1 cellular context compared by ENCODE assay signal in genomic region chr9:136944094-136944518, GRCh38.
TF ChIP-seq lines count a peak whose summit lies in the region.

No MANE protein-coding gene starts in this region.

TF ChIP-seq in HepG2, 621 proteins besides CTCF, POLR2A, EP300 and RAD21 (continues in another document):
- TF ChIP-seq ZNF589 (CRISPR knock-in tag; conservative IDR thresholded peaks at IDR 0.05): no peak
- TF ChIP-seq RARA (CRISPR knock-in tag; IDR thresholded peaks at IDR 0.05): no peak
- TF ChIP-seq ZNF431 (CRISPR knock-in tag; IDR thresholded peaks at IDR 0.05; ENCODE audit: borderline replicate concordance, low read depth): 0 out of 2 replicates have a peak, but pooled peaks have one; percentile 6
- no peak for TF ChIP-seq HMG20A (CRISPR knock-in tag; IDR thresholded peaks at IDR 0.05; ENCODE audit: borderline replicate concordance)
- 0 out of 2 replicates have a peak, but pooled peaks have one; percentile 27 for TF ChIP-seq ZNF256 (CRISPR knock-in tag; conservative IDR thresholded peaks at IDR 0.05)
- peak; percentile 47; the same call in 1 of the 2 replicates for TF ChIP-seq ZNF34 (CRISPR knock-in tag; IDR thresholded peaks at IDR 0.05; ENCODE audit: borderline replicate concordance)
- no peak for TF ChIP-seq ZNF576 (CRISPR knock-in tag; IDR thresholded peaks at IDR 0.05)
- TF ChIP-seq RFX5 (IDR thresholded peaks at IDR 0.05; ENCODE audit: low read depth, low read length): no peak
- TF ChIP-seq ZNF703 (CRISPR knock-in tag; IDR thresholded peaks at IDR 0.05; ENCODE audit: borderline replicate concordance): peak; percentile 5; the same call in 1 of the 2 replicates
- TF ChIP-seq, protein P1, sequence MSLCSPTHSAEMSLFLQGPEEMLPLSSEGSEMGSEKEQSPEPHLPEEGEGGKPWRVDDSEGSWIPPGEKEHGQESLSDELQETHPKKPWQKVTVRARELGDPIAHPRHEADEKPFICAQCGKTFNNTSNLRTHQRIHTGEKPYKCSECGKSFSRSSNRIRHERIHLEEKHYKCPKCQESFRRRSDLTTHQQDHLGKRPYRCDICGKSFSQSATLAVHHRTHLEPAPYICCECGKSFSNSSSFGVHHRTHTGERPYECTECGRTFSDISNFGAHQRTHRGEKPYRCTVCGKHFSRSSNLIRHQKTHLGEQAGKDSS (CRISPR knock-in tag; IDR thresholded peaks at IDR 0.05; ENCODE audit: borderline replicate concordance, low read depth): no peak; the same call in 1 of the 2 replicates
- TF ChIP-seq SOX5 (CRISPR knock-in tag; IDR thresholded peaks at IDR 0.05; ENCODE audit: borderline replicate concordance): no peak
- TF ChIP-seq AHDC1 (CRISPR knock-in tag; IDR thresholded peaks at IDR 0.05; ENCODE audit: borderline replicate concordance): no peak
- TF ChIP-seq ZNF10 (CRISPR knock-in tag; IDR thresholded peaks at IDR 0.05; ENCODE audit: borderline replicate concordance, low read depth): no peak
- TF ChIP-seq ZNF790 (CRISPR knock-in tag; IDR thresholded peaks at IDR 0.05; ENCODE audit: borderline replicate concordance): no peak
- no peak for TF ChIP-seq TAF1 (CRISPR knock-in tag; IDR thresholded peaks at IDR 0.05)
- TF ChIP-seq CBX2 (IDR thresholded peaks at IDR 0.05; ENCODE audit: low read depth, low read length): no peak
- no peak for TF ChIP-seq CBX2 (CRISPR knock-in tag; IDR thresholded peaks at IDR 0.05; ENCODE audit: low read depth)
- TF ChIP-seq ZFX (CRISPR knock-in tag; IDR thresholded peaks at IDR 0.05; ENCODE audit: low read depth): peak; percentile 62; the same call in 1 of the 2 replicates
- no peak for TF ChIP-seq HIC2 (CRISPR knock-in tag; IDR thresholded peaks at IDR 0.05; ENCODE audit: low read depth)
- no peak for TF ChIP-seq NFYB (CRISPR knock-in tag; IDR thresholded peaks at IDR 0.05)
- peak; percentile 7; the same call in 1 of the 2 replicates for TF ChIP-seq ZNF451 (CRISPR knock-in tag; IDR thresholded peaks at IDR 0.05)
- no peak for TF ChIP-seq ZNF549 (CRISPR knock-in tag; IDR thresholded peaks at IDR 0.05)
- TF ChIP-seq ZNF30 (CRISPR knock-in tag; IDR thresholded peaks at IDR 0.05): 0 out of 2 replicates have a peak, but pooled peaks have one; percentile 13
- no peak for TF ChIP-seq NCOA1 (CRISPR knock-in tag; IDR thresholded peaks at IDR 0.05)
- TF ChIP-seq RCOR2 (CRISPR knock-in tag; IDR thresholded peaks at IDR 0.05): no peak
- no peak for TF ChIP-seq KLF9 (CRISPR knock-in tag; IDR thresholded peaks at IDR 0.05; ENCODE audit: low read depth)
- TF ChIP-seq EEA1 (CRISPR knock-in tag; IDR thresholded peaks at IDR 0.05; ENCODE audit: borderline replicate concordance): no peak
- TF ChIP-seq, protein P2, sequence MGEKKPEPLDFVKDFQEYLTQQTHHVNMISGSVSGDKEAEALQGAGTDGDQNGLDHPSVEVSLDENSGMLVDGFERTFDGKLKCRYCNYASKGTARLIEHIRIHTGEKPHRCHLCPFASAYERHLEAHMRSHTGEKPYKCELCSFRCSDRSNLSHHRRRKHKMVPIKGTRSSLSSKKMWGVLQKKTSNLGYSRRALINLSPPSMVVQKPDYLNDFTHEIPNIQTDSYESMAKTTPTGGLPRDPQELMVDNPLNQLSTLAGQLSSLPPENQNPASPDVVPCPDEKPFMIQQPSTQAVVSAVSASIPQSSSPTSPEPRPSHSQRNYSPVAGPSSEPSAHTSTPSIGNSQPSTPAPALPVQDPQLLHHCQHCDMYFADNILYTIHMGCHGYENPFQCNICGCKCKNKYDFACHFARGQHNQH (CRISPR knock-in tag; IDR thresholded peaks at IDR 0.05): no peak
- peak; percentile 87 for TF ChIP-seq ZFY (CRISPR knock-in tag; IDR thresholded peaks at IDR 0.05)
- TF ChIP-seq NFYC (CRISPR knock-in tag; IDR thresholded peaks at IDR 0.05): no peak
- TF ChIP-seq FOSL1 (CRISPR knock-in tag; IDR thresholded peaks at IDR 0.05; ENCODE audit: borderline replicate concordance): no peak
- TF ChIP-seq ZNF558 (CRISPR knock-in tag; IDR thresholded peaks at IDR 0.05; ENCODE audit: borderline replicate concordance): no peak
- TF ChIP-seq, protein P3, sequence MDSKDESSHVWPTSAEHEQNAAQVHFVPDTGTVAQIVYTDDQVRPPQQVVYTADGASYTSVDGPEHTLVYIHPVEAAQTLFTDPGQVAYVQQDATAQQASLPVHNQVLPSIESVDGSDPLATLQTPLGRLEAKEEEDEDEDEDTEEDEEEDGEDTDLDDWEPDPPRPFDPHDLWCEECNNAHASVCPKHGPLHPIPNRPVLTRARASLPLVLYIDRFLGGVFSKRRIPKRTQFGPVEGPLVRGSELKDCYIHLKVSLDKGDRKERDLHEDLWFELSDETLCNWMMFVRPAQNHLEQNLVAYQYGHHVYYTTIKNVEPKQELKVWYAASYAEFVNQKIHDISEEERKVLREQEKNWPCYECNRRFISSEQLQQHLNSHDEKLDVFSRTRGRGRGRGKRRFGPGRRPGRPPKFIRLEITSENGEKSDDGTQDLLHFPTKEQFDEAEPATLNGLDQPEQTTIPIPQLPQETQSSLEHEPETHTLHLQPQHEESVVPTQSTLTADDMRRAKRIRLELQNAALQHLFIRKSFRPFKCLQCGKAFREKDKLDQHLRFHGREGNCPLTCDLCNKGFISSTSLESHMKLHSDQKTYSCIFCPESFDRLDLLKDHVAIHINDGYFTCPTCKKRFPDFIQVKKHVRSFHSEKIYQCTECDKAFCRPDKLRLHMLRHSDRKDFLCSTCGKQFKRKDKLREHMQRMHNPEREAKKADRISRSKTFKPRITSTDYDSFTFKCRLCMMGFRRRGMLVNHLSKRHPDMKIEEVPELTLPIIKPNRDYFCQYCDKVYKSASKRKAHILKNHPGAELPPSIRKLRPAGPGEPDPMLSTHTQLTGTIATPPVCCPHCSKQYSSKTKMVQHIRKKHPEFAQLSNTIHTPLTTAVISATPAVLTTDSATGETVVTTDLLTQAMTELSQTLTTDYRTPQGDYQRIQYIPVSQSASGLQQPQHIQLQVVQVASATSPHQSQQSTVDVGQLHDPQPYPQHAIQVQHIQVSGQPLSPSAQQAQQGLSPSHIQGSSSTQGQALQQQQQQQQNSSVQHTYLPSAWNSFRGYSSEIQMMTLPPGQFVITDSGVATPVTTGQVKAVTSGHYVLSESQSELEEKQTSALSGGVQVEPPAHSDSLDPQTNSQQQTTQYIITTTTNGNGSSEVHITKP (CRISPR knock-in tag; IDR thresholded peaks at IDR 0.05; ENCODE audit: low read depth): no peak
- TF ChIP-seq ZHX2 (IDR thresholded peaks at IDR 0.05; ENCODE audit: low read depth): no peak
- 0 out of 2 replicates have a peak, but pooled peaks have one; percentile 46 for TF ChIP-seq ZHX2 (CRISPR knock-in tag; IDR thresholded peaks at IDR 0.05; ENCODE audit: borderline replicate concordance)
- no peak for TF ChIP-seq ZNF3 (CRISPR knock-in tag; IDR thresholded peaks at IDR 0.05)
- TF ChIP-seq ZNF552 (CRISPR knock-in tag; IDR thresholded peaks at IDR 0.05; ENCODE audit: borderline replicate concordance): no peak
- no peak for TF ChIP-seq NFRKB (IDR thresholded peaks at IDR 0.05)
- no peak for TF ChIP-seq ZNF720 (CRISPR knock-in tag; IDR thresholded peaks at IDR 0.05)
- no peak for TF ChIP-seq PPARG (CRISPR knock-in tag; conservative IDR thresholded peaks at IDR 0.05)
- no peak for TF ChIP-seq ATM (IDR thresholded peaks at IDR 0.05; ENCODE audit: borderline replicate concordance)
- no peak for TF ChIP-seq TARDBP (CRISPR knock-in tag; IDR thresholded peaks at IDR 0.05)
- 0 out of 2 replicates have a peak, but pooled peaks have one; percentile 21 for TF ChIP-seq ZNF138 (CRISPR knock-in tag; IDR thresholded peaks at IDR 0.05; ENCODE audit: low read depth)
- no peak for TF ChIP-seq KMT2A (CRISPR knock-in tag; IDR thresholded peaks at IDR 0.05)
- TF ChIP-seq ZNF337 (CRISPR knock-in tag; IDR thresholded peaks at IDR 0.05; ENCODE audit: borderline replicate concordance, low read depth): no peak
- peak; percentile 62 for TF ChIP-seq POLR2G (IDR thresholded peaks at IDR 0.05; ENCODE audit: low read depth, low read length)
- no peak for TF ChIP-seq THYN1 (CRISPR knock-in tag; IDR thresholded peaks at IDR 0.05; ENCODE audit: borderline replicate concordance, low read depth)
- 0 out of 2 replicates have a peak, but pooled peaks have one; percentile 18 for TF ChIP-seq TOE1 (CRISPR knock-in tag; IDR thresholded peaks at IDR 0.05)
